8 cellular contexts compared by ENCODE assay signal in the genomic region with DNA sequence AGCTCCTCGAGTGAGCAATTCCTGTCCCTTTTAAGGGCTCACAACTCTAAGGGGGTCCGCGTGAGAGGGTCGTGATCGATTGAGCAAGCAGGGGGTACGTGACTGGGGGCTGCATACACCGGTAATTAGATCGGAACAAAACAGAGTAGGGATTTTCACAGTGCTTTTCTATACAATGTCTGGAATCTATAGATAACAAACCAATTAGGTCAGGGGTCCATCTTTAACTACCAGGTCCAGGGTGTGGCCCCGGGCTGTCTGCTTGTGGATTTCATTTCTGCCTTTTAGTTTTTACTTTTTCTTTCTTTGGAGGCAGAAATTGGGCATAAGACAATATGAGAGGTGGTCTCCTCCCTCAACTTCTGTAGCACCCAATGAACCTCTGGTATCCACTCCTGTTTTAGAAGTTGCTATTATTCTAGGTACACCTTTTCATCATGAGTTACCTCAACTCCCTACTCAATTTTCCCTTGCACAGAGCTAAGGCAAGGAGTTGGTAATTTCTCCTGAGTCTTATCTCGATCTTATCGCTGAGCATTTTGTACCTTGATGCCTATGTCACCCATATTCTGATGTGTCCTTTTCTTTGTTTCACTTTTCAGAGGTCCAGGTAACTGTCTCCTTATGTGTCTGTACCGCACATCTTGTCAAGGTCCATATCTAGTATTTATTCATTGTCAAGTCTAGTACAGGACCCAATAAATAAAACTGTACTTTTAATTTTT. TPM values are rescaled to one million over a fixed set of nuclear protein-coding genes. Genes with fewer than 3 reads are reported as not detected.
DNase-seq lines count a peak whose midpoint lies in the region; ATAC-seq, FAIRE-seq and TF ChIP-seq lines count a peak whose summit lies in the region.
"Not testable (repeated sequence)": the region's sequence is repeated elsewhere in the genome, so short reads cannot be mapped to it uniquely, and the experiment has no call there.
"Had no signal": no experiment of that assay in that cellular context is flagged by ENCODE, and none has a peak within 500 bp of the region (broad histone marks: within the 10 kb centered on the region; RNA-seq: fewer than 3 reads in every experiment).

No MANE protein-coding gene starts in this region.

- WGBS in right cardiac atrium = 55% methylated on average over 12 of the region's 12 CpGs

- H3K27me3 Mint-ChIP-seq in T-cell; naive thymus-derived CD8-positive, alpha-beta T cell; stimulated activated naive CD8-positive, alpha-beta T cell treated with anti-CD3 and anti-CD28 coated beads, Interleukin-15, Interleukin-2, amounts not matched to agents 100 ng/mL and 50 ng/mL, for 24 hours: not testable (repeated sequence)

- CTCF ChIA-PET in T-cell (lab: Charles Lee) = interaction anchor here (0.9 to 2.9 kb wide), 3 partner anchors 9 to 14 kb away, joined by 3 to 21 read pairs (median 3); no protein-coding TSS in a partner anchor

- H3K9me3 Mint-ChIP-seq in T-cell; activated naive CD4-positive, alpha-beta T cell treated with anti-CD3 and anti-CD28 coated beads, Interleukin-2, amount 50 U/mL, for 72 hours; naive thymus-derived CD8-positive, alpha-beta T cell; stimulated activated naive CD8-positive, alpha-beta T cell treated with anti-CD3 and anti-CD28 coated beads, Interleukin-15, Interleukin-2, amounts not matched to agents 100 ng/mL and 50 ng/mL, for 24 hours: not testable (repeated sequence)

- TF ChIP-seq POLR2A in GM12892 (IDR thresholded peaks at IDR 0.05; ENCODE audit: low read depth, low read length) = 0 out of 2 replicates have a peak, but pooled peaks have one; percentile 3

- H3K4me3 ChIP-seq in dorsolateral prefrontal cortex = peak overlapping the region in 55 of 59 donors; percentile 5 to 70 (median 50)
- peak overlapping the region; percentile 83 for H3K4me3 ChIP-seq in right cardiac atrium (ENCODE audit: low read length)

- peaks cover 34% of the 10 kb centered on the region for H3K36me3 Mint-ChIP-seq in T-cell
- peaks cover 38 to 48% of the 10 kb centered on the region in 2 donors for H3K36me3 Mint-ChIP-seq in activated naive CD4-positive, alpha-beta T cell treated with anti-CD3 and anti-CD28 coated beads, Interleukin-2, amount 50 U/mL, for 72 hours
- H3K36me3 Mint-ChIP-seq in naive thymus-derived CD8-positive, alpha-beta T cell = peaks cover 5 to 32% (median 25%) of the 10 kb centered on the region in 3 donors
- H3K36me3 Mint-ChIP-seq in stimulated activated naive CD8-positive, alpha-beta T cell treated with anti-CD3 and anti-CD28 coated beads, Interleukin-15, Interleukin-2, amounts not matched to agents 100 ng/mL and 50 ng/mL, for 24 hours (ENCODE audit: low read depth) = peaks cover 36% of the 10 kb centered on the region

- peak overlapping the region; percentile 97 to 98 for H3K27ac Mint-ChIP-seq in T-cell
- peak overlapping the region; percentile 97 to 99 for H3K27ac Mint-ChIP-seq in activated naive CD4-positive, alpha-beta T cell treated with anti-CD3 and anti-CD28 coated beads, Interleukin-2, amount 50 U/mL, for 72 hours
- H3K27ac Mint-ChIP-seq in naive thymus-derived CD8-positive, alpha-beta T cell = peak overlapping the region; percentile 91 to 98 (median 96)
- peak overlapping the region; percentile 98 for H3K27ac Mint-ChIP-seq in stimulated activated naive CD8-positive, alpha-beta T cell treated with anti-CD3 and anti-CD28 coated beads, Interleukin-15, Interleukin-2, amounts not matched to agents 100 ng/mL and 50 ng/mL, for 24 hours

- peak overlapping the region in 42 of 59 donors; percentile 8 to 93 (median 84) for H3K27ac ChIP-seq in dorsolateral prefrontal cortex
- peak overlapping the region; percentile 94 for H3K27ac ChIP-seq in right cardiac atrium (ENCODE audit: low read length)

- ATAC-seq in T-cell (replicated peaks in 1 of 4); right cardiac atrium: not testable (repeated sequence)
- peak in 1 of 2 donors; percentile 51 for ATAC-seq in activated naive CD4-positive, alpha-beta T cell treated with anti-CD3 and anti-CD28 coated beads, Interleukin-2, amount 50 U/mL, for 72 hours
- peak in 1 of 2 donors; percentile 11 for ATAC-seq in naive thymus-derived CD8-positive, alpha-beta T cell

- POLR2A ChIA-PET in T-cell (lab: Charles Lee) = not testable (repeated sequence)
- POLR2A ChIA-PET in naive thymus-derived CD8-positive, alpha-beta T cell (lab: Charles Lee) = interaction anchor here (0.6 to 3.2 kb wide), 3 partner anchors 10 to 69 kb away, joined by 5 to 24 read pairs (median 6); no protein-coding TSS in a partner anchor

- not testable (repeated sequence) for H3K9me3 ChIP-seq in right cardiac atrium (ENCODE audit: control insufficient read depth, low read length)

- not testable (repeated sequence) for H3K27me3 ChIP-seq in dorsolateral prefrontal cortex; right cardiac atrium (ENCODE audit: control insufficient read depth, insufficient read depth)

- TF ChIP-seq CTCF in dorsolateral prefrontal cortex (IDR thresholded peaks at IDR 0.05 in 54 of 56, conservative IDR thresholded peaks at IDR 0.05 in 2 of 56; ENCODE audit: low read depth in 1 of 56, partially characterized antibody in 56 of 56) = not testable (repeated sequence)

- peaks cover 58 to 70% (median 64%) of the 10 kb centered on the region in 3 donors for H3K4me1 Mint-ChIP-seq in T-cell
- H3K4me1 Mint-ChIP-seq in naive thymus-derived CD8-positive, alpha-beta T cell = peaks cover 39 to 70% (median 63%) of the 10 kb centered on the region in 4 donors
- H3K4me1 Mint-ChIP-seq in stimulated activated naive CD8-positive, alpha-beta T cell treated with anti-CD3 and anti-CD28 coated beads, Interleukin-15, Interleukin-2, amounts not matched to agents 100 ng/mL and 50 ng/mL, for 24 hours (ENCODE audit: low read depth) = peaks cover 67% of the 10 kb centered on the region

- H3K4me1 ChIP-seq in right cardiac atrium (ENCODE audit: control insufficient read depth, insufficient read depth, low read length) = not testable (repeated sequence)

- DNase-seq in GM12892 (ENCODE audit: insufficient read length); T-cell; activated naive CD4-positive, alpha-beta T cell treated with anti-CD3 and anti-CD28 coated beads, Interleukin-2, amount 50 U/mL, for 72 hours (ENCODE audit: low spot score in 2 of 2); dorsolateral prefrontal cortex; right cardiac atrium: not testable (repeated sequence)
- DNase-seq in naive thymus-derived CD8-positive, alpha-beta T cell = peak in 1 of 10 donors; percentile 6

- intact Hi-C loops in dorsolateral prefrontal cortex (cut with DNase I); right cardiac atrium (cut with DNase I): not testable (repeated sequence)

- H3K4me3 Mint-ChIP-seq in T-cell = peak overlapping the region; percentile 89 to 95 (median 94)
- H3K4me3 Mint-ChIP-seq in naive thymus-derived CD8-positive, alpha-beta T cell = peak overlapping the region; percentile 92 to 97 (median 94)
- H3K4me3 Mint-ChIP-seq in stimulated activated naive CD8-positive, alpha-beta T cell treated with anti-CD3 and anti-CD28 coated beads, Interleukin-15, Interleukin-2, amounts not matched to agents 100 ng/mL and 50 ng/mL, for 24 hours = peak overlapping the region; percentile 97

- peak; percentile 68 for FAIRE-seq in GM12892 (lab: Jason Lieb, UNC)

RNA-seq across cellular contexts. Expression of gene TRIM22, which starts 1.8 kb away (rescaled TPM):
- polyA plus RNA-seq in GM12892 (2012; ENCODE audit: missing spikeins) = 250 TPM
- total RNA-seq in T-cell = 100 to 1,000 TPM; 256 to 397 (median 320) TPM
- 100 to 1,000 TPM; 151 to 228 TPM for total RNA-seq in activated naive CD4-positive, alpha-beta T cell treated with anti-CD3 and anti-CD28 coated beads, Interleukin-2, amount 50 U/mL, for 72 hours
- 10 to 100 TPM; 15.5 to 93.4 (median 31.6) TPM for total RNA-seq in dorsolateral prefrontal cortex
- 10 to 100 TPM; 23.1 to 24.2 (median 24.1) TPM for total RNA-seq in right cardiac atrium
- 14.4 TPM for polyA plus RNA-seq in right cardiac atrium
- total RNA-seq in naive thymus-derived CD8-positive, alpha-beta T cell = 100 to 1,000 TPM; 242 to 243 TPM
- 100 to 1,000 TPM; 108 to 143 (median 114) TPM for polyA plus RNA-seq in naive thymus-derived CD8-positive, alpha-beta T cell
- total RNA-seq: PC-3 had no signal

RNA-seq across cellular contexts. Expression of gene TRIM5, which starts 6.5 kb away (rescaled TPM):
- polyA plus RNA-seq in GM12892 (2012; ENCODE audit: missing spikeins) = 27.7 TPM
- total RNA-seq in T-cell = 10 to 100 TPM; 17.6 to 38.2 (median 31.6) TPM
- total RNA-seq in activated naive CD4-positive, alpha-beta T cell treated with anti-CD3 and anti-CD28 coated beads, Interleukin-2, amount 50 U/mL, for 72 hours = 10 to 100 TPM; 30.2 to 31.9 TPM
- 10 to 100 TPM in 18 of 120 experiments, 1 to 10 TPM in 102; 2.7 to 18.5 (median 7.0) TPM for total RNA-seq in dorsolateral prefrontal cortex
- total RNA-seq in right cardiac atrium = 10 to 100 TPM in 2 of 4 donors, 1 to 10 TPM in 2; 7.9 to 11.7 (median 9.6) TPM
- 6.3 TPM for polyA plus RNA-seq in right cardiac atrium
- 10 to 100 TPM; 39.4 to 41.8 TPM for total RNA-seq in naive thymus-derived CD8-positive, alpha-beta T cell
- 10 to 100 TPM in 1 of 3 donors, 1 to 10 TPM in 2; 9.6 to 10.4 (median 9.9) TPM for polyA plus RNA-seq in naive thymus-derived CD8-positive, alpha-beta T cell

RNA-seq across cellular contexts. Expression of gene OR56B1, which starts 44.8 kb away (rescaled TPM):
- polyA plus RNA-seq in GM12892 (2012; ENCODE audit: missing spikeins) = 0.32 TPM
- total RNA-seq in T-cell (under 1 TPM; 0.20 to 0.78 (median 0.37) TPM), dorsolateral prefrontal cortex (1 to 10 TPM in 2 of 120 experiments, under 1 TPM in 49, not detected in 69; 0.17 to 1.1 (median 0.33) TPM), right cardiac atrium (not detected)
- under 1 TPM; 0.48 to 0.93 TPM for total RNA-seq in activated naive CD4-positive, alpha-beta T cell treated with anti-CD3 and anti-CD28 coated beads, Interleukin-2, amount 50 U/mL, for 72 hours
- not detected for polyA plus RNA-seq in right cardiac atrium
- total RNA-seq in naive thymus-derived CD8-positive, alpha-beta T cell = under 1 TPM; 0.36 to 0.42 TPM
- not detected for polyA plus RNA-seq in naive thymus-derived CD8-positive, alpha-beta T cell
- total RNA-seq: PC-3 had no signal
